In genomic region chr18:77207540-77207939, GRCh38 we compare ENCODE assay signal across 8 cellular contexts. TPM values are rescaled to one million over a fixed set of nuclear protein-coding genes. Genes with fewer than 3 reads are reported as not detected.
DNase-seq lines count a peak whose midpoint lies in the region; ATAC-seq, FAIRE-seq and TF ChIP-seq lines count a peak whose summit lies in the region.

No MANE protein-coding gene starts in this region.

- FAIRE-seq in frontal cortex (lab: Jason Lieb, UNC), result no peak

- H4K20me1 ChIP-seq in OCI-LY3 (ENCODE audit: insufficient read depth, low read length), result no peaks in the 10 kb centered on the region

- no peak overlapping the region for H3K4me3 ChIP-seq in OCI-LY3 (ENCODE audit: low read length)

- no peak overlapping the region for H2AFZ ChIP-seq in OCI-LY3 (ENCODE audit: low read depth, low read length)

- DNase-seq in NCI-H1417 (lab: John Stamatoyannopoulos, UW) (peak in 2 of 3 experiments; percentile 24 to 57), NCI-H1417 treated with DMSO at 0.1 percent for 48 hours (lab: John Stamatoyannopoulos, UW) (no peak), activated T-helper 1 cell treated with Interleukin-2 at 50 U/mL for 16 hours (ENCODE audit: low read depth) (peak; percentile 13), frontal cortex (ENCODE audit: low spot score in 2 of 2) (peak; percentile 32 to 52), pons (ENCODE audit: low spot score) (peak; percentile 76)

- ATAC-seq in HG02981 (IDR thresholded peaks at IDR 0.05; ENCODE audit: unreplicated experiment) (peak; percentile 46), HG03095 (IDR thresholded peaks at IDR 0.05; ENCODE audit: unreplicated experiment) (no peak)

- H3K36me3 ChIP-seq in OCI-LY3 (replicated peaks; ENCODE audit: low read depth, low read length), result no peaks in the 10 kb centered on the region

- peaks cover 3% of the 10 kb centered on the region; the same call in 1 of the 2 replicates for H3K27me3 ChIP-seq in OCI-LY3 (ENCODE audit: low read depth, low read length)

- peak; percentile 57 for TF ChIP-seq CTCF in OCI-LY3 (IDR thresholded peaks at IDR 0.05; ENCODE audit: low read depth, low read length)

- H3K9ac ChIP-seq in OCI-LY3 (ENCODE audit: low read length), result no peak overlapping the region

- no peak overlapping the region; the same call in 1 of the 2 replicates for H3K4me2 ChIP-seq in OCI-LY3 (ENCODE audit: low read length)

- H3K9me3 ChIP-seq in OCI-LY3 (ENCODE audit: insufficient read depth, low read length), result no peaks in the 10 kb centered on the region

- H3K27ac ChIP-seq in OCI-LY3 (ENCODE audit: low read length), result no peak overlapping the region

- H3K4me1 ChIP-seq in OCI-LY3 (ENCODE audit: low read length), result peaks cover 10% of the 10 kb centered on the region

- no peaks in the 10 kb centered on the region for H3K79me2 ChIP-seq in OCI-LY3 (ENCODE audit: low read length)

RNA-seq across cellular contexts. Expression of gene GALR1, which starts 42.1 kb away (rescaled TPM):
- total RNA-seq in frontal cortex, result under 0.01 TPM
